8 cellular contexts compared by ENCODE assay signal in genomic region chr4:112516401-112517066, GRCh38. TPM values are rescaled to one million over a fixed set of nuclear protein-coding genes. Genes with fewer than 3 reads are reported as not detected.
A peak's percentile ranks its signal among the peaks of the same experiment; 100 is the strongest.
DNase-seq lines count a peak whose midpoint lies in the region; ATAC-seq and TF ChIP-seq lines count a peak whose summit lies in the region.

No MANE protein-coding gene starts in this region.

- ATAC-seq in GM21381 (IDR thresholded peaks at IDR 0.05; ENCODE audit: unreplicated experiment) (peak; percentile 25), WTC11 (peak; percentile 5), GM18873 (IDR thresholded peaks at IDR 0.05; ENCODE audit: low FRiP score, unreplicated experiment) (no peak)

- H3K27me3 Mint-ChIP-seq in IgD-negative memory B cell (peaks cover 78% of the 10 kb centered on the region), WTC11 (ENCODE audit: low read depth) (peaks cover 100% of the 10 kb centered on the region), type B pancreatic cell (peaks cover 100% of the 10 kb centered on the region)

- H3K4me1 Mint-ChIP-seq in IgD-negative memory B cell (peaks cover 27 to 39% (median 35%) of the 10 kb centered on the region in 3 donors), WTC11 (peaks cover 58% of the 10 kb centered on the region), type B pancreatic cell (ENCODE audit: unreplicated experiment) (peaks cover 24% of the 10 kb centered on the region)

- peak overlapping the region in 2 of 3 donors; percentile 74 to 91 for H3K27ac Mint-ChIP-seq in IgD-negative memory B cell
- no peak overlapping the region for H3K27ac Mint-ChIP-seq in WTC11
- H3K27ac Mint-ChIP-seq in type B pancreatic cell = peak overlapping the region; percentile 3

- TF ChIP-seq CTCF in GM10248 (IDR thresholded peaks at IDR 0.05; ENCODE audit: control extremely low read depth, extremely low read depth, low read depth, missing control alignments) (no peak), WTC11 (IDR thresholded peaks at IDR 0.05) (no peak), type B pancreatic cell (conservative IDR thresholded peaks at IDR 0.05) (no peak)

- H3K9me3 Mint-ChIP-seq in IgD-negative memory B cell = peaks cover 0 to 12% (median 5%) of the 10 kb centered on the region in 3 donors
- no peaks in the 10 kb centered on the region for H3K9me3 Mint-ChIP-seq in WTC11
- H3K9me3 Mint-ChIP-seq in type B pancreatic cell = no peaks in the 10 kb centered on the region

- H3K36me3 Mint-ChIP-seq in IgD-negative memory B cell = peaks cover 2% of the 10 kb centered on the region
- H3K36me3 Mint-ChIP-seq in WTC11 = no peaks in the 10 kb centered on the region
- H3K36me3 Mint-ChIP-seq in type B pancreatic cell = no peaks in the 10 kb centered on the region

- POLR2A ChIA-PET in GM10248 (lab: Yijun Ruan, JAX) (interaction anchor here (0.5 to 1.0 kb wide), 3 partner anchors 220 to 237 kb away, joined by 3 to 4 read pairs (median 3); partner anchors contain the start of gene ALPK1), WTC11 (lab: Charles Lee) (interaction anchor here (0.6 to 1.0 kb wide), 3 partner anchors 129 to 310 kb away, joined by 3 to 5 read pairs (median 4); no protein-coding TSS in a partner anchor)

- H3K4me3 Mint-ChIP-seq in IgD-negative memory B cell = peak overlapping the region; percentile 81 to 98 (median 91)
- peak overlapping the region; percentile 88 for H3K4me3 Mint-ChIP-seq in WTC11
- peak overlapping the region; percentile 94 for H3K4me3 Mint-ChIP-seq in type B pancreatic cell

- DNase-seq in GM10248 (ENCODE audit: extremely low spot score) (peak; percentile 74), WTC11 (ENCODE audit: low spot score) (peak; percentile 73), iPS-NIHi7 (ENCODE audit: extremely low spot score) (peak; percentile 63), type B pancreatic cell (ENCODE audit: extremely low spot score, unreplicated experiment) (no peak), NCI-H187 (lab: John Stamatoyannopoulos, UW) (no peak)

- CTCF ChIA-PET in GM10248 (lab: Yijun Ruan, JAX) (interaction anchor here (0.7 to 5.8 kb wide), 15 partner anchors 8 to 416 kb away, joined by 3 to 51 read pairs (median 4); no protein-coding TSS in a partner anchor), WTC11 (lab: Charles Lee) (interaction anchor here (0.6 to 2.7 kb wide), 20 partner anchors 8 to 1879 kb away, joined by 3 to 11 read pairs (median 4); no protein-coding TSS in a partner anchor)

TF ChIP-seq in WTC11, 78 proteins besides CTCF, POLR2A, EP300 and RAD21:
- peak; percentile 78 for TF ChIP-seq NFYB (CRISPR knock-in tag; conservative IDR thresholded peaks at IDR 0.05; ENCODE audit: low read depth)
- no peak for TF ChIP-seq ERG (CRISPR knock-in tag; IDR thresholded peaks at IDR 0.05)

RNA-seq across cellular contexts. Expression of gene NEUROG2, which starts 0.6 kb away (rescaled TPM):
- not detected for polyA plus RNA-seq in IgD-negative memory B cell
- 0.09 TPM in 2 of 3 replicates, not detected in the other for total RNA-seq in WTC11 (2021)
- 1.2 TPM in 1 of 2 replicates, not detected in the other for total RNA-seq in type B pancreatic cell (ENCODE audit: low replicate concordance)

Comparison
In these comparisons a context has a peak if more than half of its experiments do, and no peak if none do; other contexts are left out.
1. DNase-seq: peak in GM10248 (single experiment), WTC11 (single experiment) and iPS-NIHi7 (single experiment); none in type B pancreatic cell (single experiment) and NCI-H187 (0 of 2).
2. Peak in every context shown above with its lines, with median percentiles within 50 percentile points of each other: H3K4me3 Mint-ChIP-seq.